1 cellular context compared by ENCODE assay signal in the genomic region with DNA sequence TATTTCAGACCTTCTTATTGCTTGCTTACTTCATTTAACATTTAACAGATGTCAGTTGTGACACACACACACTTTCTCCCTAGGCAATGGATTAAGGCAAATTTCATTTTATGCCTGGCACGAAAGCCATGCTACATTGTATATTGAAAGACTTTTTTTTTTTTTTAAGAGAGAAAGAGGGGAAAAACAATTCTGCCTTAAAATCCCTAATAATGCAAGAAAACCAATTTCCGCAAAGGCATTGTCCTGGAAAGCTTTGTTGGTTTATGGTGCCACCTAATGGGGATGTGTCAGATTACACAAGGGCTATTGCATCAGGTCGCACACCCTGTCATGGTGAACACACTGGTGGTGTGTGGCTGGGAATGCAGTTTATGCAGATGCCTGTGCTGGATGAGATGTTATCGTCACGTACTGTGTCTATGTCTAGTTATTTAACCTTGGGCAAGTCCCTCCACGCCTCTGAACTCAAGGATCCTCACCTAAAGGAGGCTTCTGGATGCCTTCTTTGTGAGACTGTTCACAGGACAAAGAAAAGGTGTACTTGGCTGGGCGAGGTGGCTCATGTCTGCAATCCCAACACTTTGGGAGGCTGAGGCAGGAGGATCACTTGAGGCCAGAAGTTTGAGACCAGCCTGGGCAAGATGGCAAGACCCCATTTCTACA.
TF ChIP-seq lines count a peak whose summit lies in the region.

No MANE protein-coding gene starts in this region.

TF ChIP-seq in K562, 482 proteins besides CTCF, POLR2A, EP300 and RAD21 (continued from another document and continues in another):
- TF ChIP-seq, protein P1, sequence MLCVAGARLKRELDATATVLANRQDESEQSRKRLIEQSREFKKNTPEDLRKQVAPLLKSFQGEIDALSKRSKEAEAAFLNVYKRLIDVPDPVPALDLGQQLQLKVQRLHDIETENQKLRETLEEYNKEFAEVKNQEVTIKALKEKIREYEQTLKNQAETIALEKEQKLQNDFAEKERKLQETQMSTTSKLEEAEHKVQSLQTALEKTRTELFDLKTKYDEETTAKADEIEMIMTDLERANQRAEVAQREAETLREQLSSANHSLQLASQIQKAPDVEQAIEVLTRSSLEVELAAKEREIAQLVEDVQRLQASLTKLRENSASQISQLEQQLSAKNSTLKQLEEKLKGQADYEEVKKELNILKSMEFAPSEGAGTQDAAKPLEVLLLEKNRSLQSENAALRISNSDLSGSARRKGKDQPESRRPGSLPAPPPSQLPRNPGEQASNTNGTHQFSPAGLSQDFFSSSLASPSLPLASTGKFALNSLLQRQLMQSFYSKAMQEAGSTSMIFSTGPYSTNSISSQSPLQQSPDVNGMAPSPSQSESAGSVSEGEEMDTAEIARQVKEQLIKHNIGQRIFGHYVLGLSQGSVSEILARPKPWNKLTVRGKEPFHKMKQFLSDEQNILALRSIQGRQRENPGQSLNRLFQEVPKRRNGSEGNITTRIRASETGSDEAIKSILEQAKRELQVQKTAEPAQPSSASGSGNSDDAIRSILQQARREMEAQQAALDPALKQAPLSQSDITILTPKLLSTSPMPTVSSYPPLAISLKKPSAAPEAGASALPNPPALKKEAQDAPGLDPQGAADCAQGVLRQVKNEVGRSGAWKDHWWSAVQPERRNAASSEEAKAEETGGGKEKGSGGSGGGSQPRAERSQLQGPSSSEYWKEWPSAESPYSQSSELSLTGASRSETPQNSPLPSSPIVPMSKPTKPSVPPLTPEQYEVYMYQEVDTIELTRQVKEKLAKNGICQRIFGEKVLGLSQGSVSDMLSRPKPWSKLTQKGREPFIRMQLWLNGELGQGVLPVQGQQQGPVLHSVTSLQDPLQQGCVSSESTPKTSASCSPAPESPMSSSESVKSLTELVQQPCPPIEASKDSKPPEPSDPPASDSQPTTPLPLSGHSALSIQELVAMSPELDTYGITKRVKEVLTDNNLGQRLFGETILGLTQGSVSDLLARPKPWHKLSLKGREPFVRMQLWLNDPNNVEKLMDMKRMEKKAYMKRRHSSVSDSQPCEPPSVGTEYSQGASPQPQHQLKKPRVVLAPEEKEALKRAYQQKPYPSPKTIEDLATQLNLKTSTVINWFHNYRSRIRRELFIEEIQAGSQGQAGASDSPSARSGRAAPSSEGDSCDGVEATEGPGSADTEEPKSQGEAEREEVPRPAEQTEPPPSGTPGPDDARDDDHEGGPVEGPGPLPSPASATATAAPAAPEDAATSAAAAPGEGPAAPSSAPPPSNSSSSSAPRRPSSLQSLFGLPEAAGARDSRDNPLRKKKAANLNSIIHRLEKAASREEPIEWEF (CRISPR knock-in tag; IDR thresholded peaks at IDR 0.05): no peak
- TF ChIP-seq ZNF586 (CRISPR knock-in tag; conservative IDR thresholded peaks at IDR 0.05) (no peak), ZNF780A (CRISPR knock-in tag; IDR thresholded peaks at IDR 0.05) (no peak), ZNF695 (CRISPR knock-in tag; IDR thresholded peaks at IDR 0.05) (no peak), NR1H2 (CRISPR knock-in tag; IDR thresholded peaks at IDR 0.05) (no peak), BRD9 (IDR thresholded peaks at IDR 0.05; ENCODE audit: low read depth, partially characterized antibody) (no peak), POLR3A (IDR thresholded peaks at IDR 0.05; ENCODE audit: borderline replicate concordance, extremely low read depth, insufficient read depth, insufficient read length) (no peak), HNRNPUL1 (IDR thresholded peaks at IDR 0.05; ENCODE audit: low read length) (no peak), ZC3H4 (CRISPR knock-in tag; IDR thresholded peaks at IDR 0.05; ENCODE audit: borderline replicate concordance) (no peak), EWSR1 (IDR thresholded peaks at IDR 0.05; ENCODE audit: borderline replicate concordance, low read depth, partially characterized antibody) (no peak), ZNF212 (CRISPR knock-in tag; IDR thresholded peaks at IDR 0.05) (no peak), MCM7 (IDR thresholded peaks at IDR 0.05) (no peak), ZNF717 (CRISPR knock-in tag; IDR thresholded peaks at IDR 0.05) (no peak), PRPF4 (IDR thresholded peaks at IDR 0.05; ENCODE audit: insufficient read depth, low read depth, low read length, poor library complexity, severe bottlenecking) (no peak), WHSC1 (IDR thresholded peaks at IDR 0.05; ENCODE audit: low read length) (no peak), SMAD4 (CRISPR knock-in tag; conservative IDR thresholded peaks at IDR 0.05) (peak; percentile 42; the same call in 1 of the 2 replicates), BACH1 (tag; IDR thresholded peaks at IDR 0.05) (no peak), POLR2H (tag; IDR thresholded peaks at IDR 0.05; ENCODE audit: low read depth) (no peak)
- TF ChIP-seq, protein P2, sequence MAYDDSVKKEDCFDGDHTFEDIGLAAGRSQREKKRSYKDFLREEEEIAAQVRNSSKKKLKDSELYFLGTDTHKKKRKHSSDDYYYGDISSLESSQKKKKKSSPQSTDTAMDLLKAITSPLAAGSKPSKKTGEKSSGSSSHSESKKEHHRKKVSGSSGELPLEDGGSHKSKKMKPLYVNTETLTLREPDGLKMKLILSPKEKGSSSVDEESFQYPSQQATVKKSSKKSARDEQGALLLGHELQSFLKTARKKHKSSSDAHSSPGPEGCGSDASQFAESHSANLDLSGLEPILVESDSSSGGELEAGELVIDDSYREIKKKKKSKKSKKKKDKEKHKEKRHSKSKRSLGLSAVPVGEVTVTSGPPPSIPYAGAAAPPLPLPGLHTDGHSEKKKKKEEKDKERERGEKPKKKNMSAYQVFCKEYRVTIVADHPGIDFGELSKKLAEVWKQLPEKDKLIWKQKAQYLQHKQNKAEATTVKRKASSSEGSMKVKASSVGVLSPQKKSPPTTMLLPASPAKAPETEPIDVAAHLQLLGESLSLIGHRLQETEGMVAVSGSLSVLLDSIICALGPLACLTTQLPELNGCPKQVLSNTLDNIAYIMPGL (CRISPR knock-in tag; IDR thresholded peaks at IDR 0.05): no peak
- TF ChIP-seq, protein P3, sequence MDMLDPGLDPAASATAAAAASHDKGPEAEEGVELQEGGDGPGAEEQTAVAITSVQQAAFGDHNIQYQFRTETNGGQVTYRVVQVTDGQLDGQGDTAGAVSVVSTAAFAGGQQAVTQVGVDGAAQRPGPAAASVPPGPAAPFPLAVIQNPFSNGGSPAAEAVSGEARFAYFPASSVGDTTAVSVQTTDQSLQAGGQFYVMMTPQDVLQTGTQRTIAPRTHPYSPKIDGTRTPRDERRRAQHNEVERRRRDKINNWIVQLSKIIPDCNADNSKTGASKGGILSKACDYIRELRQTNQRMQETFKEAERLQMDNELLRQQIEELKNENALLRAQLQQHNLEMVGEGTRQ (CRISPR knock-in tag; IDR thresholded peaks at IDR 0.05): no peak
- TF ChIP-seq, protein P4, sequence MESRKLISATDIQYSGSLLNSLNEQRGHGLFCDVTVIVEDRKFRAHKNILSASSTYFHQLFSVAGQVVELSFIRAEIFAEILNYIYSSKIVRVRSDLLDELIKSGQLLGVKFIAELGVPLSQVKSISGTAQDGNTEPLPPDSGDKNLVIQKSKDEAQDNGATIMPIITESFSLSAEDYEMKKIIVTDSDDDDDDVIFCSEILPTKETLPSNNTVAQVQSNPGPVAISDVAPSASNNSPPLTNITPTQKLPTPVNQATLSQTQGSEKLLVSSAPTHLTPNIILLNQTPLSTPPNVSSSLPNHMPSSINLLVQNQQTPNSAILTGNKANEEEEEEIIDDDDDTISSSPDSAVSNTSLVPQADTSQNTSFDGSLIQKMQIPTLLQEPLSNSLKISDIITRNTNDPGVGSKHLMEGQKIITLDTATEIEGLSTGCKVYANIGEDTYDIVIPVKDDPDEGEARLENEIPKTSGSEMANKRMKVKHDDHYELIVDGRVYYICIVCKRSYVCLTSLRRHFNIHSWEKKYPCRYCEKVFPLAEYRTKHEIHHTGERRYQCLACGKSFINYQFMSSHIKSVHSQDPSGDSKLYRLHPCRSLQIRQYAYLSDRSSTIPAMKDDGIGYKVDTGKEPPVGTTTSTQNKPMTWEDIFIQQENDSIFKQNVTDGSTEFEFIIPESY (CRISPR knock-in tag; IDR thresholded peaks at IDR 0.05): no peak
- TF ChIP-seq, protein P5, sequence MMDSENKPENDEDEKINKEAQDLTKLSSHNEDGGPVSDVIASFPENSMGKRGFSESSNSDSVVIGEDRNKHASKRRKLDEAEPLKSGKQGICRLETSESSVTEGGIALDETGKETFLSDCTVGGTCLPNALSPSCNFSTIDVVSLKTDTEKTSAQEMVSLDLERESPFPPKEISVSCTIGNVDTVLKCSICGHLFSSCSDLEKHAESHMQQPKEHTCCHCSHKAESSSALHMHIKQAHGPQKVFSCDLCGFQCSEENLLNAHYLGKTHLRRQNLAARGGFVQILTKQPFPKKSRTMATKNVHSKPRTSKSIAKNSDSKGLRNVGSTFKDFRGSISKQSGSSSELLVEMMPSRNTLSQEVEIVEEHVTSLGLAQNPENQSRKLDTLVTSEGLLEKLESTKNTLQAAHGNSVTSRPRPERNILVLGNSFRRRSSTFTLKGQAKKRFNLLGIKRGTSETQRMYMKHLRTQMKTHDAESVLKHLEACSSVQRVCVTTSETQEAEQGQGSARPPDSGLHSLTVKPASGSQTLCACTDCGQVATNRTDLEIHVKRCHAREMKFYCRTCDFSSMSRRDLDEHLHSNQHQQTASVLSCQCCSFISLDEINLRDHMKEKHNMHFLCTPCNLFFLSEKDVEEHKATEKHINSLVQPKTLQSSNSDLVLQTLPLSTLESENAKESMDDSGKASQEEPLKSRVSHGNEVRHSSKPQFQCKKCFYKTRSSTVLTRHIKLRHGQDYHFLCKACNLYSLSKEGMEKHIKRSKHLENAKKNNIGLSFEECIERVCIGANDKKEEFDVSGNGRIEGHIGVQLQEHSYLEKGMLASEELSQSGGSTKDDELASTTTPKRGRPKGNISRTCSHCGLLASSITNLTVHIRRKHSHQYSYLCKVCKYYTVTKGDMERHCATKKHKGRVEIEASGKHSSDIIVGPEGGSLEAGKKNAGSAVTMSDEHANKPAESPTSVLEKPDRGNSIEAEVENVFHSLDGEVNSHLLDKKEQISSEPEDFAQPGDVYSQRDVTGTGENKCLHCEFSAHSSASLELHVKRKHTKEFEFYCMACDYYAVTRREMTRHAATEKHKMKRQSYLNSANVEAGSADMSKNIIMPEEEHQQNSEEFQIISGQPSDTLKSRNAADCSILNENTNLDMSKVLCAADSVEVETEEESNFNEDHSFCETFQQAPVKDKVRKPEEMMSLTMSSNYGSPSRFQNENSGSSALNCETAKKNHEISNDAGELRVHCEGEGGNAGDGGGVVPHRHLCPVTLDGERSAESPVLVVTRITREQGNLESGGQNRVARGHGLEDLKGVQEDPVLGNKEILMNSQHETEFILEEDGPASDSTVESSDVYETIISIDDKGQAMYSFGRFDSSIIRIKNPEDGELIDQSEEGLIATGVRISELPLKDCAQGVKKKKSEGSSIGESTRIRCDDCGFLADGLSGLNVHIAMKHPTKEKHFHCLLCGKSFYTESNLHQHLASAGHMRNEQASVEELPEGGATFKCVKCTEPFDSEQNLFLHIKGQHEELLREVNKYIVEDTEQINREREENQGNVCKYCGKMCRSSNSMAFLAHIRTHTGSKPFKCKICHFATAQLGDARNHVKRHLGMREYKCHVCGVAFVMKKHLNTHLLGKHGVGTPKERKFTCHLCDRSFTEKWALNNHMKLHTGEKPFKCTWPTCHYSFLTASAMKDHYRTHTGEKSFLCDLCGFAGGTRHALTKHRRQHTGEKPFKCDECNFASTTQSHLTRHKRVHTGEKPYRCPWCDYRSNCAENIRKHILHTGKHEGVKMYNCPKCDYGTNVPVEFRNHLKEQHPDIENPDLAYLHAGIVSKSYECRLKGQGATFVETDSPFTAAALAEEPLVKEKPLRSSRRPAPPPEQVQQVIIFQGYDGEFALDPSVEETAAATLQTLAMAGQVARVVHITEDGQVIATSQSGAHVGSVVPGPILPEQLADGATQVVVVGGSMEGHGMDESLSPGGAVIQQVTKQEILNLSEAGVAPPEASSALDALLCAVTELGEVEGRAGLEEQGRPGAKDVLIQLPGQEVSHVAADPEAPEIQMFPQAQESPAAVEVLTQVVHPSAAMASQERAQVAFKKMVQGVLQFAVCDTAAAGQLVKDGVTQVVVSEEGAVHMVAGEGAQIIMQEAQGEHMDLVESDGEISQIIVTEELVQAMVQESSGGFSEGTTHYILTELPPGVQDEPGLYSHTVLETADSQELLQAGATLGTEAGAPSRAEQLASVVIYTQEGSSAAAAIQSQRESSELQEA (IDR thresholded peaks at IDR 0.05; ENCODE audit: low read depth): no peak
